Comparison of ENCODE assay signal across 19 cellular contexts in genomic region chr1:106875622-106876021, GRCh38.
DNase-seq lines count a peak whose midpoint lies in the region; ATAC-seq and TF ChIP-seq lines count a peak whose summit lies in the region.
"Had no signal": no experiment of that assay in that cellular context is flagged by ENCODE, and none has a peak within 500 bp of the region (broad histone marks: within the 10 kb centered on the region; RNA-seq: fewer than 3 reads in every experiment).

No MANE protein-coding gene starts in this region.

- TF ChIP-seq CTCF in GM06990 (IDR thresholded peaks at IDR 0.05; ENCODE audit: insufficient read depth, low read length, poor library complexity, severe bottlenecking) (no peak), upper lobe of right lung (IDR thresholded peaks at IDR 0.05) (no peak), dorsolateral prefrontal cortex (IDR thresholded peaks at IDR 0.05 in 54 of 56, conservative IDR thresholded peaks at IDR 0.05 in 2 of 56; ENCODE audit: low read depth in 1 of 56, partially characterized antibody in 56 of 56) (no peak)

- H3K4me3 ChIP-seq in GM06990 (replicated peaks; ENCODE audit: low read depth, low read length) (no peak overlapping the region), upper lobe of right lung (no peak overlapping the region), dorsolateral prefrontal cortex (no peak overlapping the region)
- H3K4me3 ChIP-seq: heart right ventricle, sigmoid colon, thyroid gland had no signal

- ATAC-seq in GM18909 (IDR thresholded peaks at IDR 0.05; ENCODE audit: poor library complexity, unreplicated experiment) (peak; percentile 55), HG02678 (IDR thresholded peaks at IDR 0.05; ENCODE audit: unreplicated experiment) (peak; percentile 50), HG03378 (IDR thresholded peaks at IDR 0.05; ENCODE audit: unreplicated experiment) (peak; percentile 75), upper lobe of right lung (no peak)
- ATAC-seq: heart right ventricle, T-helper 17 cell had no signal

- no peaks in the 10 kb centered on the region for H3K4me1 ChIP-seq in upper lobe of right lung
- H3K4me1 ChIP-seq: heart right ventricle, thyroid gland had no signal

- intact Hi-C loops in upper lobe of right lung (cut with DNase I), result no loop called here
- intact Hi-C loops in dorsolateral prefrontal cortex (cut with DNase I), result no loop called here
- intact Hi-C loops in posterior vena cava (cut with DNase I), result no loop called here

- H3K27me3 ChIP-seq in GM06990 (replicated peaks; ENCODE audit: control insufficient read depth, insufficient read depth, low read length), result no peaks in the 10 kb centered on the region
- H3K27me3 ChIP-seq in upper lobe of right lung, result no peaks in the 10 kb centered on the region
- no peaks in the 10 kb centered on the region for H3K27me3 ChIP-seq in dorsolateral prefrontal cortex
- H3K27me3 ChIP-seq: heart right ventricle, sigmoid colon, thyroid gland had no signal

- H3K9me3 ChIP-seq in upper lobe of right lung, result no peaks in the 10 kb centered on the region
- H3K9me3 ChIP-seq: sigmoid colon, thyroid gland had no signal

- H3K27ac ChIP-seq in upper lobe of right lung (no peak overlapping the region), dorsolateral prefrontal cortex (no peak overlapping the region)
- H3K27ac ChIP-seq: heart right ventricle, sigmoid colon, thyroid gland had no signal

- H3K36me3 ChIP-seq in GM06990 (ENCODE audit: control insufficient read depth, insufficient read depth, low read length), result no peaks in the 10 kb centered on the region
- no peaks in the 10 kb centered on the region for H3K36me3 ChIP-seq in upper lobe of right lung
- H3K36me3 ChIP-seq: heart right ventricle, sigmoid colon, thyroid gland had no signal

- DNase-seq in GM06990 (ENCODE audit: extremely low read depth, insufficient read length), result peak; percentile 9
- no peak for DNase-seq in RKO (ENCODE audit: low spot score)
- DNase-seq in upper lobe of right lung, result no peak
- DNase-seq in dorsolateral prefrontal cortex, result no peak
- DNase-seq in posterior vena cava (ENCODE audit: low spot score), result no peak
- DNase-seq: activated CD4-positive, alpha-beta T cell treated with anti-CD3 and anti-CD28 coated beads for 48 hours; activated T-cell treated with anti-CD3 and anti-CD28 coated beads, Interleukin-2, amount 50 U/mL, for 1 hour; CD4-positive, alpha-beta memory T cell; heart right ventricle; kidney; NCI-H1930; NCI-H526 treated with DMSO at 0.1 percent for 48 hours; sigmoid colon; stimulated activated CD4-positive, alpha-beta T cell treated with anti-CD3 and anti-CD28 coated beads, Interleukin-2, amount 100 ng/mL, for 48 hours; T-helper 17 cell; thyroid gland had no signal
